7 cellular contexts compared by ENCODE assay signal in the genomic region with DNA sequence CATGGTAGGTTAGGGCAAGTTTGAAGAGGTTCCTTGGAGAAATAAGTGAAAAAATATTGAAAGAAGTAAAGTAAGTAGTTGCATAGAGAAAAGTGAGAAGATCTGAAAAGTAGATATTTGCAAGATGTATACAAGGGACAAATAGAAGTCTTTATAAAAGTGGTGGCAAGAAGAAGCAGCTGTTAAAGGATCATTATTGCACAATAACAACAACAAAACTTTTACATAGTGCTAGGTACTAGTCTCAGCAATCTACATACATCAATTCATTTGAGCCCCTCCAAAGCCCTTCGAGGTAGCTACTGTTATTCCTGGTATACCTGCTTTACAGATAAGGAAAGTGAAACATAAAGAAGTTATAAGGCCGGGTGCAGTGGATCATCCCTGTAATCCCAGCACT.
"Had no signal": no experiment of that assay in that cellular context is flagged by ENCODE, and none has a peak within 500 bp of the region (broad histone marks: within the 10 kb centered on the region; RNA-seq: fewer than 3 reads in every experiment).

No MANE protein-coding gene starts in this region.

- H3K9ac ChIP-seq: KMS-11 had no signal

- H3K27ac ChIP-seq: HL-60, KMS-11 had no signal

- H3K27ac Mint-ChIP-seq: IgD-negative memory B cell had no signal

- DNase-seq: Karpas-422, KBM-7, KG1 had no signal

- H3K4me2 ChIP-seq: KMS-11 had no signal

- FAIRE-seq: HTR-8/SVneo had no signal

- H3K4me3 Mint-ChIP-seq: IgD-negative memory B cell had no signal
